ENCODE assay signal across 8 cellular contexts in the genomic region with DNA sequence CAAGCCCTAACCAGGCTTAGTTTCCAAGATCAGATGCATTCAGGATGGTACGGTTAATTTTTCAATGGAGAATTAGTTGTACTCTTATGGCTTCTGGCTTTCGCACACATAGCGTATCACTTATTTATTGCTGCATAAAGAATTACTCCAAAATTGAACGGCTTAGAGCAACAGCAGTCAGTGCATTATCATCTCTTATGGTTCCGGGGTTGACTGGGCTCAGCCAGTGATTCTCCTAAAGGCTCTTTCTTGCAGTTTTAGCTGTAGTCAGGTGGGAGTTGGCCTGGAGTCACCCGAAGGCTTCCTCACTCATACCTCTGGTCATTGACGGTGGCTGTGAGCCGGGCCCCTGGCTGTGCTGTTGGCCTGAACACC. TPM values are rescaled to one million over a fixed set of nuclear protein-coding genes. Genes with fewer than 3 reads are reported as not detected.
DNase-seq lines count a peak whose midpoint lies in the region; FAIRE-seq and TF ChIP-seq lines count a peak whose summit lies in the region.

No MANE protein-coding gene starts in this region.

- no peak for FAIRE-seq in kidney (lab: Jason Lieb, UNC)

- peaks cover 24% of the 10 kb centered on the region for H3K4me1 Mint-ChIP-seq in activated naive CD4-positive, alpha-beta T cell treated with anti-CD3 and anti-CD28 coated beads, Interleukin-2, amount 10 ng/mL, durations not matched to agents 7 days and 5 days

- no peak for DNase-seq in activated naive CD4-positive, alpha-beta T cell treated with anti-CD3 and anti-CD28 coated beads, Interleukin-2, amount 10 ng/mL, durations not matched to agents 7 days and 5 days
- no peak for DNase-seq in activated naive CD4-positive, alpha-beta T cell (lab: John Stamatoyannopoulos, UW)
- DNase-seq in kidney = peak; percentile 76
- no peak for DNase-seq in NCI-H82 treated with DMSO at 0.1 percent for 48 hours (lab: John Stamatoyannopoulos, UW; ENCODE audit: unreplicated experiment)
- DNase-seq in DMS53 treated with DMSO at 0.1 percent for 48 hours (lab: John Stamatoyannopoulos, UW; ENCODE audit: unreplicated experiment) = no peak
- no peak for DNase-seq in stimulated activated CD4-positive, alpha-beta T cell treated with anti-CD3 and anti-CD28 coated beads, Interleukin-15, amount 100 ng/mL, for 24 hours

- no peak for TF ChIP-seq CTCF in kidney (IDR thresholded peaks at IDR 0.05; ENCODE audit: borderline replicate concordance, extremely low read depth, insufficient read depth)

- H3K4me3 ChIP-seq in kidney (ENCODE audit: low read length in 2 of 2) = peak overlapping the region; percentile 86 to 91

- peak overlapping the region; percentile 75 to 81 for H3K9ac ChIP-seq in kidney (ENCODE audit: low read length in 2 of 2)

- intact Hi-C loops in kidney (cut with DNase I) = no loop called here

- H3K4me3 Mint-ChIP-seq in activated naive CD4-positive, alpha-beta T cell treated with anti-CD3 and anti-CD28 coated beads, Interleukin-2, amount 10 ng/mL, durations not matched to agents 7 days and 5 days = peak overlapping the region; percentile 95

- CTCF ChIA-PET in activated naive CD4-positive, alpha-beta T cell treated with anti-CD3 and anti-CD28 coated beads, Interleukin-2, amount 10 ng/mL, durations not matched to agents 7 days and 5 days (lab: Charles Lee) = no interaction called here

- no peaks in the 10 kb centered on the region for H3K9me3 Mint-ChIP-seq in activated naive CD4-positive, alpha-beta T cell treated with anti-CD3 and anti-CD28 coated beads, Interleukin-2, amount 10 ng/mL, durations not matched to agents 7 days and 5 days

- peaks cover 8% of the 10 kb centered on the region for H3K36me3 Mint-ChIP-seq in activated naive CD4-positive, alpha-beta T cell treated with anti-CD3 and anti-CD28 coated beads, Interleukin-2, amount 10 ng/mL, durations not matched to agents 7 days and 5 days

- peaks cover 5 to 11% of the 10 kb centered on the region in 2 donors for H3K36me3 ChIP-seq in kidney (ENCODE audit: control insufficient read depth in 1 of 2, insufficient read depth in 2 of 2, low read length in 2 of 2)

- H3K27me3 Mint-ChIP-seq in activated naive CD4-positive, alpha-beta T cell treated with anti-CD3 and anti-CD28 coated beads, Interleukin-2, amount 10 ng/mL, durations not matched to agents 7 days and 5 days = no peaks in the 10 kb centered on the region

- H3K27ac ChIP-seq in angular gyrus (ENCODE audit: low read depth, low read length) (peak overlapping the region; percentile 92), kidney (ENCODE audit: low read depth in 2 of 2, low read length in 2 of 2) (peak overlapping the region; percentile 89 to 93), temporal lobe (ENCODE audit: low read depth, low read length) (peak overlapping the region; percentile 91)

- H3K4me1 ChIP-seq in kidney (ENCODE audit: control insufficient read depth in 1 of 2, insufficient read depth in 1 of 2, low read depth in 1 of 2, low read length in 2 of 2) = peaks cover 15 to 37% of the 10 kb centered on the region in 2 donors

- no peaks in the 10 kb centered on the region for H3K9me3 ChIP-seq in kidney (ENCODE audit: control insufficient read depth in 1 of 2, low read length in 2 of 2)

- H3K27ac Mint-ChIP-seq in activated naive CD4-positive, alpha-beta T cell treated with anti-CD3 and anti-CD28 coated beads, Interleukin-2, amount 10 ng/mL, durations not matched to agents 7 days and 5 days = peak overlapping the region; percentile 90

RNA-seq across cellular contexts. Expression of a gene that starts 0.6 kb away (rescaled TPM):
- total RNA-seq in kidney (101 TPM), temporal lobe (44.3 TPM)
- 257 TPM for polyA plus RNA-seq in kidney (ENCODE audit: insufficient read depth, low read depth, low replicate concordance)

RNA-seq across cellular contexts. Expression of a gene that starts 43.3 kb away (rescaled TPM):
- 14.1 TPM for total RNA-seq in kidney
- 6.1 TPM for polyA plus RNA-seq in kidney (ENCODE audit: insufficient read depth, low read depth, low replicate concordance)
- 22.6 TPM for total RNA-seq in temporal lobe
